Comparison of ENCODE assay signal across 12 cellular contexts in genomic region chr18:55268629-55269275, GRCh38.
DNase-seq lines count a peak whose midpoint lies in the region; ATAC-seq and TF ChIP-seq lines count a peak whose summit lies in the region.
"Had no signal": no experiment of that assay in that cellular context is flagged by ENCODE, and none has a peak within 500 bp of the region (broad histone marks: within the 10 kb centered on the region; RNA-seq: fewer than 3 reads in every experiment).

No MANE protein-coding gene starts in this region.

- H3K4me1 ChIP-seq in A673 (ENCODE audit: insufficient read depth, low read length, poor library complexity, severe bottlenecking) = peaks cover 42% of the 10 kb centered on the region
- H3K4me1 ChIP-seq: prostate gland had no signal

- no peaks in the 10 kb centered on the region for H3K27me3 ChIP-seq in A673 (replicated peaks; ENCODE audit: insufficient read depth, low read depth, low read length, poor library complexity)

- H3K9me3 ChIP-seq in A673 (ENCODE audit: low read depth, low read length, poor library complexity, severe bottlenecking) = no peaks in the 10 kb centered on the region
- H3K9me3 ChIP-seq: prostate gland had no signal

- peaks cover 71% of the 10 kb centered on the region for H3K36me3 ChIP-seq in A673 (ENCODE audit: insufficient read depth, low read length, poor library complexity, severe bottlenecking)
- H3K36me3 ChIP-seq: prostate gland had no signal

- CTCF ChIA-PET in A673 (lab: Charles Lee) = no interaction called here

- ATAC-seq in GM19023 (IDR thresholded peaks at IDR 0.05; ENCODE audit: unreplicated experiment) = peak; percentile 49
- peak; percentile 49 for ATAC-seq in HG02588 (IDR thresholded peaks at IDR 0.05; ENCODE audit: unreplicated experiment)
- peak; percentile 34 for ATAC-seq in HG03565 (IDR thresholded peaks at IDR 0.05; ENCODE audit: unreplicated experiment)

- no peak overlapping the region for H3K4me3 ChIP-seq in A673 (ENCODE audit: low read depth, low read length, poor library complexity, severe bottlenecking)
- H3K4me3 ChIP-seq: prostate gland had no signal

- no peak overlapping the region for H3K27ac ChIP-seq in A673 (ENCODE audit: low read depth, low read length, poor library complexity, severe bottlenecking)
- H3K27ac ChIP-seq: prostate gland had no signal

- DNase-seq in nephron progenitor cell (no peak), germinal center (ENCODE audit: low spot score) (no peak), A673 (ENCODE audit: low spot score) (no peak), GDM1 (lab: John Stamatoyannopoulos, UW) (no peak), NK-92 (lab: John Stamatoyannopoulos, UW; ENCODE audit: unreplicated experiment) (no peak)
- DNase-seq: activated effector memory CD4-positive, alpha-beta T cell treated with anti-CD3 and anti-CD28 coated beads, Interleukin-2, amount 50 U/mL, for 16 hours; effector CD4-positive, alpha-beta T cell had no signal

- H3K36me3 Mint-ChIP-seq in nephron progenitor cell (ENCODE audit: low read depth) = peaks cover 80% of the 10 kb centered on the region

- intact Hi-C loops in A673 (cut with micrococcal nuclease; ENCODE audit: unreplicated experiment) = no loop called here

- BruUV-seq in A673 (replicated peaks; lab: Mats Ljungman, UMichigan) = no TSS peak

- H3K4me1 Mint-ChIP-seq in nephron progenitor cell = peaks cover 39% of the 10 kb centered on the region

- no peaks in the 10 kb centered on the region for H3K27me3 Mint-ChIP-seq in nephron progenitor cell (ENCODE audit: low read depth, poor library complexity)

- no peaks in the 10 kb centered on the region for H3K9me3 Mint-ChIP-seq in nephron progenitor cell

- no peak for TF ChIP-seq CTCF in nephron progenitor cell (IDR thresholded peaks at IDR 0.05)
- no peak for TF ChIP-seq CTCF in A673 (conservative IDR thresholded peaks at IDR 0.05; ENCODE audit: low read depth, low read length)

- no peak overlapping the region for H3K4me3 Mint-ChIP-seq in nephron progenitor cell
- H3K4me3 Mint-ChIP-seq: T-helper 2 cell treated with Interferon-gamma antibody and Interleukin-4, amounts not matched to agents 5 μg/mL and 100 μg/mL, for 36 hours had no signal

- POLR2A ChIA-PET in A673 (lab: Charles Lee; ENCODE audit: low non-redundant PET) = no interaction called here

- peak overlapping the region; percentile 69 for H3K27ac Mint-ChIP-seq in nephron progenitor cell
- H3K27ac Mint-ChIP-seq: T-helper 2 cell treated with Interferon-gamma antibody and Interleukin-4, amounts not matched to agents 5 μg/mL and 100 μg/mL, for 36 hours had no signal
